1 cellular context compared by ENCODE assay signal in genomic region chr5:56202483-56202882, GRCh38.
TF ChIP-seq lines count a peak whose summit lies in the region.

No MANE protein-coding gene starts in this region.

TF ChIP-seq in HepG2, 621 proteins besides CTCF, POLR2A, EP300 and RAD21 (continued from another document and continues in another):
- TF ChIP-seq GPBP1L1 (CRISPR knock-in tag; IDR thresholded peaks at IDR 0.05) (no peak), SOX6 (IDR thresholded peaks at IDR 0.05) (no peak), SOX6 (CRISPR knock-in tag; IDR thresholded peaks at IDR 0.05) (peak; percentile 96), FOXJ3 (CRISPR knock-in tag; IDR thresholded peaks at IDR 0.05; ENCODE audit: borderline replicate concordance) (peak; percentile 93; the same call in 1 of the 2 replicates), HIVEP1 (CRISPR knock-in tag; IDR thresholded peaks at IDR 0.05) (no peak), CEBPB (IDR thresholded peaks at IDR 0.05; ENCODE audit: borderline replicate concordance, low read depth, low read length) (peak; percentile 95), RARA (CRISPR knock-in tag; IDR thresholded peaks at IDR 0.05) (peak; percentile 81), KDM3A (CRISPR knock-in tag; IDR thresholded peaks at IDR 0.05; ENCODE audit: low read depth) (peak; percentile 53; the same call in 1 of the 2 replicates), ZNF101 (CRISPR knock-in tag; IDR thresholded peaks at IDR 0.05; ENCODE audit: borderline replicate concordance, low read depth) (no peak), ZNF441 (CRISPR knock-in tag; IDR thresholded peaks at IDR 0.05; ENCODE audit: borderline replicate concordance) (no peak), PHB2 (IDR thresholded peaks at IDR 0.05; ENCODE audit: partially characterized antibody) (no peak), HDAC1 (CRISPR knock-in tag; IDR thresholded peaks at IDR 0.05) (peak; percentile 44; the same call in 1 of the 2 replicates), DBP (CRISPR knock-in tag; IDR thresholded peaks at IDR 0.05; ENCODE audit: not compliant biosample characterization) (no peak), ELF3 (CRISPR knock-in tag; IDR thresholded peaks at IDR 0.05) (peak; percentile 78), TFE3 (CRISPR knock-in tag; IDR thresholded peaks at IDR 0.05) (0 out of 2 replicates have a peak, but pooled peaks have one; percentile 21), FOXP4 (CRISPR knock-in tag; IDR thresholded peaks at IDR 0.05) (peak; percentile 94), ZIK1 (CRISPR knock-in tag; IDR thresholded peaks at IDR 0.05; ENCODE audit: borderline replicate concordance, low read depth) (no peak), GZF1 (CRISPR knock-in tag; IDR thresholded peaks at IDR 0.05) (no peak), THRA (CRISPR knock-in tag; IDR thresholded peaks at IDR 0.05; ENCODE audit: borderline replicate concordance) (peak; percentile 68; the same call in 1 of the 2 replicates), NFIC (IDR thresholded peaks at IDR 0.05; ENCODE audit: low read length) (peak; percentile 86), ZFP36L2 (CRISPR knock-in tag; IDR thresholded peaks at IDR 0.05) (no peak), TGIF2 (CRISPR knock-in tag; IDR thresholded peaks at IDR 0.05) (0 out of 2 replicates have a peak, but pooled peaks have one; percentile 26), ZNF598 (CRISPR knock-in tag; IDR thresholded peaks at IDR 0.05; ENCODE audit: borderline replicate concordance) (no peak), TOPORS (CRISPR knock-in tag; IDR thresholded peaks at IDR 0.05) (no peak), CREM (IDR thresholded peaks at IDR 0.05) (peak; percentile 74; the same call in 1 of the 2 replicates), CREM (CRISPR knock-in tag; IDR thresholded peaks at IDR 0.05) (no peak), PATZ1 (CRISPR knock-in tag; IDR thresholded peaks at IDR 0.05) (peak; percentile 82), PRPF4 (IDR thresholded peaks at IDR 0.05; ENCODE audit: low read depth, low read length, poor library complexity, severe bottlenecking) (no peak), NFATC3 (CRISPR knock-in tag; IDR thresholded peaks at IDR 0.05) (no peak), ZC3H4 (CRISPR knock-in tag; IDR thresholded peaks at IDR 0.05; ENCODE audit: borderline replicate concordance) (no peak), ZBTB37 (CRISPR knock-in tag; IDR thresholded peaks at IDR 0.05) (peak; percentile 70; the same call in 1 of the 2 replicates), ZNF160 (CRISPR knock-in tag; IDR thresholded peaks at IDR 0.05) (no peak), EHMT2 (IDR thresholded peaks at IDR 0.05; ENCODE audit: borderline replicate concordance, low read depth, low read length) (no peak), CBX2 (IDR thresholded peaks at IDR 0.05; ENCODE audit: low read depth, low read length) (no peak), CBX2 (CRISPR knock-in tag; IDR thresholded peaks at IDR 0.05; ENCODE audit: low read depth) (no peak), REST (IDR thresholded peaks at IDR 0.05; ENCODE audit: borderline replicate concordance in 1 of 2, low read depth in 1 of 2, low read length in 2 of 2) (no peak), DMAP1 (CRISPR knock-in tag; IDR thresholded peaks at IDR 0.05) (peak; percentile 39; the same call in 1 of the 2 replicates), ZNF30 (CRISPR knock-in tag; IDR thresholded peaks at IDR 0.05) (no peak), ZNF772 (CRISPR knock-in tag; IDR thresholded peaks at IDR 0.05) (no peak), MIXL1 (CRISPR knock-in tag; IDR thresholded peaks at IDR 0.05) (peak; percentile 74), ZNF143 (CRISPR knock-in tag; IDR thresholded peaks at IDR 0.05) (no peak), ZFY (CRISPR knock-in tag; IDR thresholded peaks at IDR 0.05) (no peak), ZNF674 (CRISPR knock-in tag; IDR thresholded peaks at IDR 0.05; ENCODE audit: low read depth) (no peak), ZNF777 (CRISPR knock-in tag; IDR thresholded peaks at IDR 0.05) (no peak), ZNF264 (CRISPR knock-in tag; IDR thresholded peaks at IDR 0.05) (0 out of 2 replicates have a peak, but pooled peaks have one; percentile 26), SRF (IDR thresholded peaks at IDR 0.05; ENCODE audit: low read depth, low read length) (no peak), ATF1 (CRISPR knock-in tag; IDR thresholded peaks at IDR 0.05) (0 out of 2 replicates have a peak, but pooled peaks have one; percentile 29), CREBL2 (CRISPR knock-in tag; IDR thresholded peaks at IDR 0.05; ENCODE audit: borderline replicate concordance) (no peak), U2AF2 (IDR thresholded peaks at IDR 0.05; ENCODE audit: low read depth, low read length) (no peak), HOXA3 (CRISPR knock-in tag; IDR thresholded peaks at IDR 0.05) (0 out of 2 replicates have a peak, but pooled peaks have one; percentile 22), RFX5 (IDR thresholded peaks at IDR 0.05; ENCODE audit: low read depth, low read length) (no peak), EEA1 (CRISPR knock-in tag; IDR thresholded peaks at IDR 0.05; ENCODE audit: borderline replicate concordance) (no peak), ZNF547 (CRISPR knock-in tag; IDR thresholded peaks at IDR 0.05) (no peak), MIER2 (CRISPR knock-in tag; IDR thresholded peaks at IDR 0.05) (peak; percentile 68; the same call in 1 of the 2 replicates), SMAD3 (CRISPR knock-in tag; IDR thresholded peaks at IDR 0.05) (peak; percentile 86), FOXO4 (CRISPR knock-in tag; conservative IDR thresholded peaks at IDR 0.05) (no peak), ZNF557 (CRISPR knock-in tag; IDR thresholded peaks at IDR 0.05) (no peak), MAFF (IDR thresholded peaks at IDR 0.05; ENCODE audit: low read depth, low read length) (no peak), KDM4B (CRISPR knock-in tag; IDR thresholded peaks at IDR 0.05) (0 out of 2 replicates have a peak, but pooled peaks have one; percentile 45)
